In genomic region chr13:99321709-99322108, GRCh38 we compare ENCODE assay signal across 11 cellular contexts. TPM values are rescaled to one million over a fixed set of nuclear protein-coding genes. Genes with fewer than 3 reads are reported as not detected.
DNase-seq lines count a peak whose midpoint lies in the region; ATAC-seq and TF ChIP-seq lines count a peak whose summit lies in the region.
"Had no signal": no experiment of that assay in that cellular context is flagged by ENCODE, and none has a peak within 500 bp of the region (broad histone marks: within the 10 kb centered on the region; RNA-seq: fewer than 3 reads in every experiment).

No MANE protein-coding gene starts in this region.

- ATAC-seq in left lung, result no peak
- no peak for ATAC-seq in GM19328 (IDR thresholded peaks at IDR 0.05; ENCODE audit: unreplicated experiment)
- ATAC-seq in Right ventricle myocardium inferior, result no peak

- peaks cover 0 to 15% of the 10 kb centered on the region in 2 donors for H3K36me3 ChIP-seq in left lung
- H3K36me3 ChIP-seq in transverse colon, result no peaks in the 10 kb centered on the region
- H3K36me3 ChIP-seq: BE2C had no signal

- no peak for TF ChIP-seq EP300 in transverse colon (IDR thresholded peaks at IDR 0.05; ENCODE audit: low read depth)

- H3K27ac Mint-ChIP-seq in activated naive CD4-positive, alpha-beta T cell treated with anti-CD3 and anti-CD28 coated beads, Interleukin-2, amount 50 U/mL, for 24 hours, result peak overlapping the region; percentile 79
- H3K27ac Mint-ChIP-seq in activated T-helper 1 cell treated with anti-CD3 and anti-CD28 coated beads, Interleukin-12 subunit alpha, Interleukin-12 subunit beta, Interleukin-2, Interleukin-4 antibody, amounts not matched to agents 30 ng/mL and 10 ng/mL and 1 ng/mL, durations not matched to agents 14 hours and 24 hours and 36 hours, result peak overlapping the region; percentile 96
- H3K27ac Mint-ChIP-seq: neural progenitor cell had no signal

- H3K9me3 ChIP-seq in left lung, result no peaks in the 10 kb centered on the region
- no peaks in the 10 kb centered on the region for H3K9me3 ChIP-seq in transverse colon
- H3K9me3 ChIP-seq: BE2C had no signal

- peak overlapping the region; percentile 81 for H3K4me3 Mint-ChIP-seq in activated naive CD4-positive, alpha-beta T cell treated with anti-CD3 and anti-CD28 coated beads, Interleukin-2, amount 50 U/mL, for 24 hours
- peak overlapping the region; percentile 38 for H3K4me3 Mint-ChIP-seq in activated T-helper 1 cell treated with anti-CD3 and anti-CD28 coated beads, Interleukin-12 subunit alpha, Interleukin-12 subunit beta, Interleukin-2, Interleukin-4 antibody, amounts not matched to agents 30 ng/mL and 10 ng/mL and 1 ng/mL, durations not matched to agents 14 hours and 24 hours and 36 hours
- H3K4me3 Mint-ChIP-seq: neural progenitor cell had no signal

- H3K27ac ChIP-seq in left lung, result peak overlapping the region; percentile 21 to 70
- H3K27ac ChIP-seq in transverse colon, result peak overlapping the region; percentile 14 to 60 (median 55)
- H3K27ac ChIP-seq: neural progenitor cell had no signal

- H3K27me3 Mint-ChIP-seq in activated naive CD4-positive, alpha-beta T cell treated with anti-CD3 and anti-CD28 coated beads, Interleukin-2, amount 50 U/mL, for 24 hours, result no peaks in the 10 kb centered on the region
- H3K27me3 Mint-ChIP-seq in activated T-helper 1 cell treated with anti-CD3 and anti-CD28 coated beads, Interleukin-12 subunit alpha, Interleukin-12 subunit beta, Interleukin-2, Interleukin-4 antibody, amounts not matched to agents 30 ng/mL and 10 ng/mL and 1 ng/mL, durations not matched to agents 14 hours and 24 hours and 36 hours (ENCODE audit: insufficient read depth), result no peaks in the 10 kb centered on the region

- H3K4me3 ChIP-seq in left lung (no peak overlapping the region), transverse colon (no peak overlapping the region)
- H3K4me3 ChIP-seq: neural progenitor cell had no signal

- no peak for TF ChIP-seq CTCF in left lung (IDR thresholded peaks at IDR 0.05)
- TF ChIP-seq CTCF in transverse colon (IDR thresholded peaks at IDR 0.05), result no peak

- TF ChIP-seq POLR2A in transverse colon (IDR thresholded peaks at IDR 0.05), result no peak

- peaks cover 22% of the 10 kb centered on the region for H3K36me3 Mint-ChIP-seq in activated naive CD4-positive, alpha-beta T cell treated with anti-CD3 and anti-CD28 coated beads, Interleukin-2, amount 50 U/mL, for 24 hours
- peaks cover 31% of the 10 kb centered on the region for H3K36me3 Mint-ChIP-seq in activated T-helper 1 cell treated with anti-CD3 and anti-CD28 coated beads, Interleukin-12 subunit alpha, Interleukin-12 subunit beta, Interleukin-2, Interleukin-4 antibody, amounts not matched to agents 30 ng/mL and 10 ng/mL and 1 ng/mL, durations not matched to agents 14 hours and 24 hours and 36 hours (ENCODE audit: low read depth)

- H3K4me1 Mint-ChIP-seq in activated naive CD4-positive, alpha-beta T cell treated with anti-CD3 and anti-CD28 coated beads, Interleukin-2, amount 50 U/mL, for 24 hours, result peaks cover 87% of the 10 kb centered on the region
- peaks cover 71% of the 10 kb centered on the region for H3K4me1 Mint-ChIP-seq in activated T-helper 1 cell treated with anti-CD3 and anti-CD28 coated beads, Interleukin-12 subunit alpha, Interleukin-12 subunit beta, Interleukin-2, Interleukin-4 antibody, amounts not matched to agents 30 ng/mL and 10 ng/mL and 1 ng/mL, durations not matched to agents 14 hours and 24 hours and 36 hours (ENCODE audit: low read depth)
- H3K4me1 Mint-ChIP-seq: neural progenitor cell had no signal

- no peaks in the 10 kb centered on the region for H3K27me3 ChIP-seq in left lung
- H3K27me3 ChIP-seq in transverse colon, result no peaks in the 10 kb centered on the region
- H3K27me3 ChIP-seq: BE2C, neural progenitor cell had no signal

- peaks cover 16 to 63% of the 10 kb centered on the region in 2 donors for H3K4me1 ChIP-seq in left lung
- peaks cover 0 to 26% (median 11%) of the 10 kb centered on the region in 4 donors for H3K4me1 ChIP-seq in transverse colon
- H3K4me1 ChIP-seq: BE2C, neural progenitor cell had no signal

- in situ Hi-C loops in transverse colon (cut with MboI; ENCODE audit: low pct_ligation_motif_present in 1 of 4, low pct_unique_long_range_greater_than_20kb in 1 of 4, low sequenced_read_pairs in 3 of 4), result no loop called here

- intact Hi-C loops in activated T-helper 1 cell treated with anti-CD3 and anti-CD28 coated beads, Interleukin-12 subunit alpha, Interleukin-12 subunit beta, Interleukin-2, Interleukin-4 antibody, amounts not matched to agents 30 ng/mL and 10 ng/mL and 1 ng/mL, durations not matched to agents 14 hours and 24 hours and 36 hours (cut with micrococcal nuclease), result loop anchor here (1.0 to 5.0 kb wide), 15 partner anchors 7 to 1071 kb away; partner anchors contain the start of gene CLYBL
- intact Hi-C loops in left lung (cut with DNase I), result no loop called here
- intact Hi-C loops in transverse colon (cut with DNase I; ENCODE audit: low total_unique reads), result no loop called here
- intact Hi-C loops in Right ventricle myocardium inferior (cut with DNase I), result no loop called here

- DNase-seq in activated naive CD4-positive, alpha-beta T cell (lab: John Stamatoyannopoulos, UW), result no peak
- no peak for DNase-seq in activated T-helper 1 cell treated with anti-CD3 and anti-CD28 coated beads, Interleukin-12 subunit alpha, Interleukin-12 subunit beta, Interleukin-2, Interleukin-4 antibody, amounts not matched to agents 30 ng/mL and 10 ng/mL and 1 ng/mL, durations not matched to agents 14 hours and 24 hours and 36 hours (ENCODE audit: low spot score)
- DNase-seq in left lung, result no peak
- no peak for DNase-seq in transverse colon
- DNase-seq in NCI-H2107 treated with DMSO at 0.1 percent for 48 hours (lab: John Stamatoyannopoulos, UW; ENCODE audit: unreplicated experiment), result no peak
- DNase-seq in Right ventricle myocardium inferior (ENCODE audit: missing footprints), result no peak
- DNase-seq: BE2C, islet precursor cell had no signal

- no peaks in the 10 kb centered on the region for H3K9me3 Mint-ChIP-seq in activated naive CD4-positive, alpha-beta T cell treated with anti-CD3 and anti-CD28 coated beads, Interleukin-2, amount 50 U/mL, for 24 hours
- H3K9me3 Mint-ChIP-seq in activated T-helper 1 cell treated with anti-CD3 and anti-CD28 coated beads, Interleukin-12 subunit alpha, Interleukin-12 subunit beta, Interleukin-2, Interleukin-4 antibody, amounts not matched to agents 30 ng/mL and 10 ng/mL and 1 ng/mL, durations not matched to agents 14 hours and 24 hours and 36 hours, result no peaks in the 10 kb centered on the region
- H3K9me3 Mint-ChIP-seq: neural progenitor cell had no signal

RNA-seq across cellular contexts. Expression of gene GPR183, which starts 14.5 kb away (rescaled TPM):
- 22.6 and 23.6 TPM in 2 replicates for total RNA-seq in activated T-helper 1 cell treated with anti-CD3 and anti-CD28 coated beads, Interleukin-12 subunit alpha, Interleukin-12 subunit beta, Interleukin-2, Interleukin-4 antibody, amounts not matched to agents 30 ng/mL and 10 ng/mL and 1 ng/mL, durations not matched to agents 14 hours and 24 hours and 36 hours
- total RNA-seq in left lung (10 to 100 TPM in 1 of 2 donors, 1 to 10 TPM in 1; 7.4 to 10.9 TPM), transverse colon (10 to 100 TPM in 1 of 4 donors, 1 to 10 TPM in 3; 3.0 to 14.6 (median 6.5) TPM), Right ventricle myocardium inferior (2.7 TPM)
